18 cellular contexts compared by ENCODE assay signal in genomic region chr2:237708961-237709360, GRCh38.
DNase-seq lines count a peak whose midpoint lies in the region; ATAC-seq and TF ChIP-seq lines count a peak whose summit lies in the region.
"Had no signal": no experiment of that assay in that cellular context is flagged by ENCODE, and none has a peak within 500 bp of the region (broad histone marks: within the 10 kb centered on the region; RNA-seq: fewer than 3 reads in every experiment).

No MANE protein-coding gene starts in this region.

- POLR2A ChIA-PET in naive thymus-derived CD4-positive, alpha-beta T cell (lab: Charles Lee), result interaction anchor here (0.5 to 9.9 kb wide), 6 partner anchors 8 to 540 kb away, joined by 3 to 85 read pairs (median 4); no protein-coding TSS in a partner anchor

- peak; percentile 49 for DNase-seq in DMS53 (lab: John Stamatoyannopoulos, UW)
- no peak for DNase-seq in DMS53 treated with DMSO at 0.1 percent for 48 hours (lab: John Stamatoyannopoulos, UW; ENCODE audit: unreplicated experiment)
- DNase-seq in mammary epithelial cell, result no peak
- no peak for DNase-seq in naive thymus-derived CD4-positive, alpha-beta T cell
- no peak for DNase-seq in thyroid gland
- no peak for DNase-seq in mucosa of gallbladder (ENCODE audit: low spot score)
- DNase-seq in suprapubic skin (ENCODE audit: low spot score in 2 of 2), result no peak
- no peak for DNase-seq in sciatic nerve (ENCODE audit: low spot score)
- DNase-seq: activated B cell treated with CpG ODN at 0.5 μM for 24 hours, esophagus squamous epithelium, HCEC 1CT, mesendoderm, NCI-H2081, SHP77 had no signal

- TF ChIP-seq CTCF in mammary epithelial cell (conservative IDR thresholded peaks at IDR 0.05 in 1 of 2, IDR thresholded peaks at IDR 0.05 in 1 of 2; ENCODE audit: extremely low read depth in 1 of 2, insufficient read depth in 1 of 2, low read depth in 1 of 2, low read length in 2 of 2), result no peak
- TF ChIP-seq CTCF in thyroid gland (IDR thresholded peaks at IDR 0.05), result no peak
- no peak for TF ChIP-seq CTCF in suprapubic skin (IDR thresholded peaks at IDR 0.05)

- H3K27me3 Mint-ChIP-seq in naive thymus-derived CD4-positive, alpha-beta T cell, result no peaks in the 10 kb centered on the region
- H3K27me3 Mint-ChIP-seq: activated B cell treated with CpG ODN at 0.5 μM for 24 hours had no signal

- H3K4me1 ChIP-seq in mammary epithelial cell (ENCODE audit: insufficient read depth, low read length) (peaks cover 10% of the 10 kb centered on the region), thyroid gland (peaks cover 16 to 38% of the 10 kb centered on the region in 2 donors), suprapubic skin (peaks cover 53% of the 10 kb centered on the region)
- peaks cover 22 to 24% of the 10 kb centered on the region in 2 donors for H3K4me1 ChIP-seq in naive thymus-derived CD4-positive, alpha-beta T cell (ENCODE audit: control insufficient read depth in 2 of 2, insufficient read depth in 2 of 2, low read length in 2 of 2)

- intact Hi-C loops in mammary epithelial cell (cut with micrococcal nuclease), result no loop called here
- intact Hi-C loops in naive thymus-derived CD4-positive, alpha-beta T cell (cut with micrococcal nuclease), result loop anchor here in 1 of 2 donors (2.0 kb wide), 1 partner anchor 14 kb away; no protein-coding TSS in a partner anchor
- intact Hi-C loops in thyroid gland (cut with DNase I), result no loop called here
- intact Hi-C loops in sciatic nerve (cut with DNase I), result no loop called here

- H3K4me3 ChIP-seq in mammary epithelial cell (replicated peaks in 1 of 3; ENCODE audit: insufficient read depth in 1 of 3, low read depth in 2 of 3, low read length in 3 of 3), result no peak overlapping the region
- no peak overlapping the region for H3K4me3 ChIP-seq in naive thymus-derived CD4-positive, alpha-beta T cell (ENCODE audit: low read length)
- no peak overlapping the region for H3K4me3 ChIP-seq in thyroid gland (replicated peaks in 1 of 3)
- H3K4me3 ChIP-seq in suprapubic skin, result no peak overlapping the region
- H3K4me3 ChIP-seq: esophagus squamous epithelium had no signal

- no peak overlapping the region for H3K4me2 ChIP-seq in mammary epithelial cell (ENCODE audit: insufficient read depth, low read depth, low read length)

- H3K9me3 ChIP-seq in mammary epithelial cell (replicated peaks; ENCODE audit: insufficient read depth, low read length), result no peaks in the 10 kb centered on the region
- no peaks in the 10 kb centered on the region for H3K9me3 ChIP-seq in naive thymus-derived CD4-positive, alpha-beta T cell (ENCODE audit: control insufficient read depth in 2 of 3, low read length in 3 of 3)
- no peaks in the 10 kb centered on the region for H3K9me3 ChIP-seq in thyroid gland
- no peaks in the 10 kb centered on the region for H3K9me3 ChIP-seq in suprapubic skin
- H3K9me3 ChIP-seq: esophagus squamous epithelium had no signal

- 65% methylated on average over 6 of the region's 6 CpGs for WGBS in mammary epithelial cell (ENCODE audit: low coverage, missing lambda C conversion rate)
- 76 to 87% methylated on average over 6 of the region's 6 CpGs for WGBS in thyroid gland, 2 donors
- 71% methylated on average over 6 of the region's 6 CpGs for WGBS in suprapubic skin

- CTCF ChIA-PET in mammary epithelial cell (lab: Charles Lee; ENCODE audit: low non-redundant PET), result no interaction called here
- CTCF ChIA-PET in naive thymus-derived CD4-positive, alpha-beta T cell (lab: Charles Lee), result interaction anchor here (0.6 to 2.0 kb wide), 7 partner anchors 11 to 39 kb away, joined by 3 to 10 read pairs (median 5); no protein-coding TSS in a partner anchor

- no peak overlapping the region for H3K27ac ChIP-seq in mammary epithelial cell (ENCODE audit: insufficient read depth, low read depth, low read length)
- H3K27ac ChIP-seq in naive thymus-derived CD4-positive, alpha-beta T cell (ENCODE audit: low read depth, low read length), result no peak overlapping the region
- peak overlapping the region in 2 of 3 donors; percentile 94 to 96 for H3K27ac ChIP-seq in thyroid gland
- H3K27ac ChIP-seq in suprapubic skin, result no peak overlapping the region
- H3K27ac ChIP-seq: 22Rv1, HL-60 had no signal

- H3K27me3 ChIP-seq in mammary epithelial cell (ENCODE audit: insufficient read depth, low read length) (no peaks in the 10 kb centered on the region), thyroid gland (no peaks in the 10 kb centered on the region), suprapubic skin (no peaks in the 10 kb centered on the region)
- H3K27me3 ChIP-seq in naive thymus-derived CD4-positive, alpha-beta T cell (ENCODE audit: control insufficient read depth in 2 of 2, insufficient read depth in 2 of 2, low read length in 2 of 2), result no peaks in the 10 kb centered on the region
- H3K27me3 ChIP-seq: esophagus squamous epithelium had no signal

- H4K20me1 ChIP-seq in mammary epithelial cell (ENCODE audit: insufficient read depth, low read length), result peaks cover 19% of the 10 kb centered on the region

- peaks cover 0 to under 1% (median 0%) of the 10 kb centered on the region in 11 donors for H3K9me3 Mint-ChIP-seq in naive thymus-derived CD4-positive, alpha-beta T cell
- H3K9me3 Mint-ChIP-seq: activated B cell treated with CpG ODN at 0.5 μM for 24 hours; activated T-helper 2 cell treated with anti-CD3 and anti-CD28 coated beads, Interferon-gamma antibody, Interleukin-2, Interleukin-4, amounts not matched to agents 10 μg/mL and 5 μg/mL and 100 μg/mL, durations not matched to agents 14 hours and 24 hours and 36 hours; T-helper 1 cell treated with Interleukin-12 subunit alpha and Interleukin-12 subunit beta and Interleukin-4 antibody, amounts not matched to agents 30 μg/mL and 1 μg/mL, for 36 hours had no signal

- H3K36me3 ChIP-seq in mammary epithelial cell (ENCODE audit: insufficient read depth, low read length), result peaks cover 16% of the 10 kb centered on the region
- peaks cover 0 to 34% (median 0%) of the 10 kb centered on the region in 3 experiments for H3K36me3 ChIP-seq in naive thymus-derived CD4-positive, alpha-beta T cell (ENCODE audit: control insufficient read depth in 2 of 3, insufficient read depth in 3 of 3, low read length in 3 of 3)
- no peaks in the 10 kb centered on the region for H3K36me3 ChIP-seq in thyroid gland
- H3K36me3 ChIP-seq in suprapubic skin, result peaks cover 26% of the 10 kb centered on the region

- TF ChIP-seq POLR2A in thyroid gland (IDR thresholded peaks at IDR 0.05), result no peak
- no peak for TF ChIP-seq POLR2A in suprapubic skin (IDR thresholded peaks at IDR 0.05)

- TSS peak; percentile 5 for BruUV-seq in mammary epithelial cell (replicated peaks; lab: Mats Ljungman, UMichigan)

- dilution Hi-C loops in mammary epithelial cell (cut with HindIII; ENCODE audit: low sequenced_read_pairs), result no loop called here

- H3K27ac Mint-ChIP-seq in naive thymus-derived CD4-positive, alpha-beta T cell, result peak overlapping the region in 5 of 9 donors; percentile 12 to 70 (median 47)
- H3K27ac Mint-ChIP-seq: activated B cell treated with CpG ODN at 0.5 μM for 24 hours; activated T-helper 2 cell treated with anti-CD3 and anti-CD28 coated beads, Interferon-gamma antibody, Interleukin-2, Interleukin-4, amounts not matched to agents 10 μg/mL and 5 μg/mL and 100 μg/mL, durations not matched to agents 14 hours and 24 hours and 36 hours; T-helper 1 cell treated with Interleukin-12 subunit alpha and Interleukin-12 subunit beta and Interleukin-4 antibody, amounts not matched to agents 30 μg/mL and 1 μg/mL, for 36 hours had no signal

- no peak overlapping the region for H3K9ac ChIP-seq in mammary epithelial cell (ENCODE audit: insufficient read depth, low read length)

- peaks cover 3 to 29% (median 8%) of the 10 kb centered on the region in 5 donors for H3K36me3 Mint-ChIP-seq in naive thymus-derived CD4-positive, alpha-beta T cell

- in situ Hi-C loops in mammary epithelial cell (cut with MboI; ENCODE audit: low sequenced_read_pairs in 2 of 2), result no loop called here

- peaks cover 40 to 80% (median 66%) of the 10 kb centered on the region in 7 donors for H3K4me1 Mint-ChIP-seq in naive thymus-derived CD4-positive, alpha-beta T cell

- H2AFZ ChIP-seq in mammary epithelial cell (ENCODE audit: low read depth, low read length), result no peak overlapping the region

- peaks cover 99% of the 10 kb centered on the region for H3K79me2 ChIP-seq in mammary epithelial cell (ENCODE audit: insufficient read depth, low read length)

- no peak for TF ChIP-seq EP300 in suprapubic skin (IDR thresholded peaks at IDR 0.05)

- no peak overlapping the region for H3K4me3 Mint-ChIP-seq in naive thymus-derived CD4-positive, alpha-beta T cell
- H3K4me3 Mint-ChIP-seq: activated B cell treated with CpG ODN at 0.5 μM for 24 hours; T-helper 1 cell treated with Interleukin-12 subunit alpha and Interleukin-12 subunit beta and Interleukin-4 antibody, amounts not matched to agents 30 μg/mL and 1 μg/mL, for 36 hours had no signal

- no peak for ATAC-seq in naive thymus-derived CD4-positive, alpha-beta T cell
- ATAC-seq in sciatic nerve, result no peak

Comparison
In these comparisons a context has a peak if more than half of its experiments do, and no peak if none do; other contexts are left out.
1. H3K27ac ChIP-seq: peak in thyroid gland (2 of 3); none in mammary epithelial cell (single experiment), naive thymus-derived CD4-positive, alpha-beta T cell (single experiment) and suprapubic skin (single experiment).